Comparison of ENCODE assay signal across 9 cellular contexts in genomic region chr19:3034194-3034844, GRCh38. TPM values are rescaled to one million over a fixed set of nuclear protein-coding genes. Genes with fewer than 3 reads are reported as not detected.
DNase-seq lines count a peak whose midpoint lies in the region; ATAC-seq and TF ChIP-seq lines count a peak whose summit lies in the region.
"Had no signal": no experiment of that assay in that cellular context is flagged by ENCODE, and none has a peak within 500 bp of the region (broad histone marks: within the 10 kb centered on the region; RNA-seq: fewer than 3 reads in every experiment).

No MANE protein-coding gene starts in this region.

- H3K36me3 Mint-ChIP-seq in CD4-positive, alpha-beta memory T cell: peaks cover 0 to 5% of the 10 kb centered on the region in 2 donors

- H3K27me3 ChIP-seq in CD4-positive, alpha-beta memory T cell (ENCODE audit: insufficient read depth, low read length): no peaks in the 10 kb centered on the region
- H3K27me3 ChIP-seq in PC-9 (ENCODE audit: insufficient read depth, low read depth) (no peaks in the 10 kb centered on the region), esophagus muscularis mucosa (no peaks in the 10 kb centered on the region), ovary (no peaks in the 10 kb centered on the region)

- H3K27ac ChIP-seq in CD4-positive, alpha-beta memory T cell (ENCODE audit: low read depth, low read length): no peak overlapping the region
- H3K27ac ChIP-seq in PC-9 (no peak overlapping the region), esophagus muscularis mucosa (replicated peaks in 1 of 4) (peak overlapping the region; percentile 84 to 94 (median 93)), ovary (peak overlapping the region in 1 of 2 donors; percentile 37)

- ATAC-seq in HG02885 (IDR thresholded peaks at IDR 0.05; ENCODE audit: poor library complexity, unreplicated experiment): no peak
- no peak for ATAC-seq in activated CD4-positive, CD25-positive, alpha-beta regulatory T cell treated with anti-CD3 and anti-CD28 coated beads, Interleukin-2, amount 50 U/mL, for 24 hours

- H3K79me2 ChIP-seq in PC-9 (ENCODE audit: low read depth): no peaks in the 10 kb centered on the region

- CTCF ChIA-PET in CD4-positive, alpha-beta memory T cell (lab: Charles Lee; ENCODE audit: partially characterized antibody): no interaction called here
- CTCF ChIA-PET in PC-9 (lab: Charles Lee): no interaction called here

- H3K4me1 Mint-ChIP-seq in CD4-positive, alpha-beta memory T cell: peaks cover 18 to 44% (median 26%) of the 10 kb centered on the region in 4 donors

- TF ChIP-seq CTCF in PC-9 (conservative IDR thresholded peaks at IDR 0.05) (no peak), esophagus muscularis mucosa (IDR thresholded peaks at IDR 0.05) (no peak), ovary (IDR thresholded peaks at IDR 0.05) (no peak)

- H4K20me1 ChIP-seq in PC-9 (ENCODE audit: insufficient read depth): no peaks in the 10 kb centered on the region

- no TSS peak for BruUV-seq in PC-9 (replicated peaks; lab: Mats Ljungman, UMichigan)

- no peaks in the 10 kb centered on the region for H3K36me3 ChIP-seq in CD4-positive, alpha-beta memory T cell (ENCODE audit: insufficient read depth, low read length)
- H3K36me3 ChIP-seq in PC-9 (ENCODE audit: low read depth) (no peaks in the 10 kb centered on the region), esophagus muscularis mucosa (no peaks in the 10 kb centered on the region), ovary (no peaks in the 10 kb centered on the region)

- peak overlapping the region in 6 of 7 donors; percentile 95 to 99 (median 98) for H3K27ac Mint-ChIP-seq in CD4-positive, alpha-beta memory T cell

- no peaks in the 10 kb centered on the region for H3K9me2 ChIP-seq in PC-9 (ENCODE audit: insufficient read depth)

- peaks cover 0 to 5% (median 0%) of the 10 kb centered on the region in 8 donors for H3K9me3 Mint-ChIP-seq in CD4-positive, alpha-beta memory T cell

- intact Hi-C loops in CD4-positive, alpha-beta memory T cell (cut with micrococcal nuclease): loop anchor here (10.0 kb wide), 1 partner anchor 220 kb away; the partner anchor contains the start of gene ZNF554
- intact Hi-C loops in PC-9 (cut with micrococcal nuclease; ENCODE audit: unreplicated experiment) (no loop called here), esophagus muscularis mucosa (cut with DNase I) (no loop called here), ovary (cut with DNase I) (loop anchor here in 1 of 4 donors (5.0 kb wide), 1 partner anchor 47 kb away; no protein-coding TSS in a partner anchor)

- TF ChIP-seq EP300 in esophagus muscularis mucosa (IDR thresholded peaks at IDR 0.05): no peak
- no peak for TF ChIP-seq EP300 in ovary (IDR thresholded peaks at IDR 0.05)

- peaks cover 0 to 3% of the 10 kb centered on the region in 2 donors for H3K27me3 Mint-ChIP-seq in CD4-positive, alpha-beta memory T cell

- H3K4me3 ChIP-seq in CD4-positive, alpha-beta memory T cell (ENCODE audit: low read length in 2 of 2): peak overlapping the region; percentile 58 to 93
- H3K4me3 ChIP-seq in PC-9 (peak overlapping the region; percentile 72; the same call in 1 of the 2 replicates), esophagus muscularis mucosa (peak overlapping the region; percentile 57 to 66 (median 62)), ovary (peak overlapping the region; percentile 68)

- peak in 1 of 5 donors; percentile 9 for DNase-seq in CD4-positive, alpha-beta memory T cell
- DNase-seq in PC-9 (no peak), esophagus muscularis mucosa (ENCODE audit: extremely low spot score) (no peak), ovary (peak in 2 of 5 donors; percentile 49 to 62), SHP77 treated with DMSO at 0.1 percent for 48 hours (lab: John Stamatoyannopoulos, UW) (no peak), NCI-H146 treated with DMSO at 0.1 percent for 48 hours (lab: John Stamatoyannopoulos, UW; ENCODE audit: unreplicated experiment) (no peak)
- DNase-seq: NCI-H1930 had no signal

- POLR2A ChIA-PET in CD4-positive, alpha-beta memory T cell (lab: Charles Lee; ENCODE audit: partially characterized antibody): interaction anchor here (3.1 to 15.6 kb wide), 4 partner anchors 12 to 151 kb away, joined by 14 to 555 read pairs (median 36); partner anchors contain the start of genes NCLN and TLE5
- POLR2A ChIA-PET in PC-9 (lab: Charles Lee; ENCODE audit: unreplicated experiment): no interaction called here

- no peak overlapping the region for H2AFZ ChIP-seq in PC-9

- H3K4me2 ChIP-seq in PC-9: peak overlapping the region; percentile 86

- H3K4me1 ChIP-seq in CD4-positive, alpha-beta memory T cell (ENCODE audit: insufficient read depth, low read length): peaks cover 26% of the 10 kb centered on the region
- H3K4me1 ChIP-seq in PC-9 (replicated peaks; ENCODE audit: insufficient read depth): peaks cover 8% of the 10 kb centered on the region; the same call in 1 of the 2 replicates
- H3K4me1 ChIP-seq in esophagus muscularis mucosa: peaks cover 22 to 43% (median 30%) of the 10 kb centered on the region in 4 donors
- peaks cover 7% of the 10 kb centered on the region for H3K4me1 ChIP-seq in ovary (ENCODE audit: insufficient read depth)

- WGBS in esophagus muscularis mucosa: 36% methylated on average over 6 of the region's 6 CpGs
- 8 to 17% (median 12%) methylated on average over 6 of the region's 6 CpGs for WGBS in ovary, 3 donors

- H3K4me3 Mint-ChIP-seq in CD4-positive, alpha-beta memory T cell: peak overlapping the region; percentile 90 to 96 (median 93)

- TF ChIP-seq POLR2A in esophagus muscularis mucosa (IDR thresholded peaks at IDR 0.05; ENCODE audit: low read depth): no peak
- no peak for TF ChIP-seq POLR2A in ovary (IDR thresholded peaks at IDR 0.05)

- H3K9me3 ChIP-seq in CD4-positive, alpha-beta memory T cell (ENCODE audit: control insufficient read depth in 1 of 2, low read length in 2 of 2): no peaks in the 10 kb centered on the region
- H3K9me3 ChIP-seq in PC-9 (ENCODE audit: insufficient read depth, low read depth) (no peaks in the 10 kb centered on the region), esophagus muscularis mucosa (no peaks in the 10 kb centered on the region), ovary (no peaks in the 10 kb centered on the region)

- peaks cover 15% of the 10 kb centered on the region for H3F3A ChIP-seq in PC-9 (ENCODE audit: insufficient read depth, low read depth)

RNA-seq across cellular contexts. Expression of gene TLE2, which starts 5.2 kb away (rescaled TPM):
- total RNA-seq in CD4-positive, alpha-beta memory T cell: 10 to 100 TPM; 20.9 to 23.1 TPM
- 1 to 10 TPM; 5.5 to 7.0 TPM for polyA plus RNA-seq in CD4-positive, alpha-beta memory T cell
- total RNA-seq in PC-9 (2021) (13.7 and 21.8 TPM in 2 replicates), esophagus muscularis mucosa (10 to 100 TPM; 34.0 to 51.2 (median 44.1) TPM), ovary (10 to 100 TPM; 31.1 to 43.9 (median 36.4) TPM)
- polyA plus RNA-seq in ovary: 10 to 100 TPM; 15.1 to 21.4 TPM

RNA-seq across cellular contexts. Expression of gene TLE5, which starts 28.0 kb away (rescaled TPM):
- 100 to 1,000 TPM; 876 to 900 TPM for total RNA-seq in CD4-positive, alpha-beta memory T cell
- 100 to 1,000 TPM; 572 to 943 TPM for polyA plus RNA-seq in CD4-positive, alpha-beta memory T cell
- 210 and 217 TPM in 2 replicates for total RNA-seq in PC-9 (2021)
- 100 to 1,000 TPM; 657 to 947 (median 804) TPM for total RNA-seq in esophagus muscularis mucosa
- 100 to 1,000 TPM; 274 to 670 (median 503) TPM for total RNA-seq in ovary
- 100 to 1,000 TPM; 241 to 530 TPM for polyA plus RNA-seq in ovary

RNA-seq across cellular contexts. Expression of gene TLE6, which starts 57.0 kb away (rescaled TPM):
- not detected for total RNA-seq in CD4-positive, alpha-beta memory T cell
- polyA plus RNA-seq in CD4-positive, alpha-beta memory T cell: not detected
- 0.90 and 1.1 TPM in 2 replicates for total RNA-seq in PC-9 (2021)
- total RNA-seq in esophagus muscularis mucosa: 1 to 10 TPM in 1 of 4 donors, under 1 TPM in 2, not detected in 1; 0.75 to 1.2 (median 0.91) TPM
- total RNA-seq in ovary: 1 to 10 TPM in 2 of 7 donors, under 1 TPM in 5; 0.41 to 1.2 (median 0.79) TPM
- 1 to 10 TPM in 1 of 2 donors, under 1 TPM in 1; 0.70 to 1.2 TPM for polyA plus RNA-seq in ovary

RNA-seq across cellular contexts. Expression of gene GNA11, which starts 59.8 kb away (rescaled TPM):
- total RNA-seq in CD4-positive, alpha-beta memory T cell: 1 to 10 TPM; 3.5 to 3.9 TPM
- polyA plus RNA-seq in CD4-positive, alpha-beta memory T cell: under 1 TPM; 0.09 to 0.39 TPM
- total RNA-seq in PC-9 (2021) (36.9 and 38.8 TPM in 2 replicates), esophagus muscularis mucosa (100 to 1,000 TPM in 3 of 4 donors, 10 to 100 TPM in 1; 90.5 to 169 (median 119) TPM), ovary (10 to 100 TPM; 27.3 to 66.7 (median 57.1) TPM)
- polyA plus RNA-seq in ovary: 10 to 100 TPM; 44.0 to 46.2 TPM

Comparison
In these comparisons a context has a peak if more than half of its experiments do, and no peak if none do; other contexts are left out.
1. H3K27ac ChIP-seq: peak in esophagus muscularis mucosa (4 of 4); none in CD4-positive, alpha-beta memory T cell (single experiment) and PC-9 (single experiment).
2. Peak in every context shown above with its lines, with median percentiles within 50 percentile points of each other: H3K4me3 ChIP-seq.